Comparison of ENCODE assay signal across 18 cellular contexts in the genomic region with DNA sequence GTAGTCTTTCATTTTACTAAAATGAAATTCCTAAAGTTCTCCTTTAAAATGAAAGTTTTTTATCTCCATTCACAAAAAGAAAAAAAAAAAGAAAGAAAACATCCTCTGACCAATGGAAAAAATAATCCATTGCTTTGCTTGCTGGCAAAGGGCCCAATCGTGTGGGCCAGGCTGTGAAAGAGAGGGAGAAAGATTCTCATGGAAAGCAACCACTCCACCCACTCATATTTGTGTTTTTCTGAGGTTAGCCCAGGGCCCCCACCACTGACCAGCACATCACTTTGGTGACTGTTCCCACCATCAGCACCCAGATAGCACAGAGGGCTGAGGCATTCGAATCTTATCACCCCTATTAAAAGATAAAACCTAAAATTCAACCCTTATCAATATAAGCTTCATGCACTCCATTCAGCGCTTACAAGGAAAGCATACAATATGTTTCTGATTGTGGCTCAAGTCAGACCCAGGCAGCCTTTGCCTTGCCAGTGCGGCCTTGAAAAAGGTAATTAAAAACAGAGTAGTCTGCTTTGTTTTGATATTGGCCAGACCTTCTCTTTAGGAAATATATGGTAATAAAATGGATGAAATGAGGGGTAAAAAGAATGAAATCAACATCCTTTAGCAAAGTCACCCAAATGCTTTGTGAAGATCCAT.
DNase-seq lines count a peak whose midpoint lies in the region; ATAC-seq and TF ChIP-seq lines count a peak whose summit lies in the region.
"Had no signal": no experiment of that assay in that cellular context is flagged by ENCODE, and none has a peak within 500 bp of the region (broad histone marks: within the 10 kb centered on the region; RNA-seq: fewer than 3 reads in every experiment).

No MANE protein-coding gene starts in this region.

- TF ChIP-seq CTCF in heart right ventricle (IDR thresholded peaks at IDR 0.05): no peak
- no peak for TF ChIP-seq CTCF in brain microvascular endothelial cell (IDR thresholded peaks at IDR 0.05; ENCODE audit: low read depth, low read length, missing control alignments)
- no peak for TF ChIP-seq CTCF in testis (IDR thresholded peaks at IDR 0.05)
- TF ChIP-seq CTCF in lower lobe of right lung (IDR thresholded peaks at IDR 0.05): no peak
- TF ChIP-seq CTCF in ascending aorta (IDR thresholded peaks at IDR 0.05): no peak

- ATAC-seq in heart right ventricle (peak in 4 of 8 donors; percentile 50 to 77 (median 57)), lower lobe of right lung (no peak)
- ATAC-seq: stimulated activated naive B cell treated with anti-CD40 and anti-IgM and Interleukin-4, amounts not matched to agents 10 μg/mL and 1 μg/mL and 100 μg/mL, for 72 hours had no signal

- H3K4me1 ChIP-seq in heart right ventricle (peaks cover 0 to 47% (median 27%) of the 10 kb centered on the region in 9 donors), testis (peaks cover 19% of the 10 kb centered on the region), lower lobe of right lung (peaks cover 12% of the 10 kb centered on the region), ascending aorta (peaks cover 0 to 2% of the 10 kb centered on the region in 2 donors)
- H3K4me1 ChIP-seq: colonic mucosa had no signal

- 54 to 55% methylated on average over 4 of the region's 4 CpGs for WGBS in heart right ventricle, 2 donors
- WGBS in testis, 2 donors: 44 to 52% methylated on average over 4 of the region's 4 CpGs

- H3K27me3 ChIP-seq in heart right ventricle: no peaks in the 10 kb centered on the region
- no peaks in the 10 kb centered on the region for H3K27me3 ChIP-seq in brain microvascular endothelial cell (replicated peaks)
- H3K27me3 ChIP-seq in testis: no peaks in the 10 kb centered on the region
- no peaks in the 10 kb centered on the region for H3K27me3 ChIP-seq in lower lobe of right lung (ENCODE audit: low read depth)
- no peaks in the 10 kb centered on the region for H3K27me3 ChIP-seq in ascending aorta
- H3K27me3 ChIP-seq: BLaER1 treated with 17β-estradiol and CSF1 and Interleukin-3, amounts not matched to agents 10 nM and 100 nM; colonic mucosa; upper lobe of left lung had no signal

- intact Hi-C loops in heart right ventricle (cut with DNase I) (no loop called here), cardiac septum (cut with DNase I) (loop anchor here (5.0 kb wide), 1 partner anchor 37 kb away; no protein-coding TSS in a partner anchor), testis (cut with DNase I; ENCODE audit: low total_unique reads) (no loop called here), lower lobe of right lung (cut with DNase I) (no loop called here), ascending aorta (cut with DNase I) (no loop called here)

- TF ChIP-seq POLR2A in testis (IDR thresholded peaks at IDR 0.05): no peak

- no peaks in the 10 kb centered on the region for H3K36me3 ChIP-seq in heart right ventricle
- H3K36me3 ChIP-seq in brain microvascular endothelial cell (replicated peaks): no peaks in the 10 kb centered on the region
- no peaks in the 10 kb centered on the region for H3K36me3 ChIP-seq in testis (ENCODE audit: low read depth, missing control alignments)
- H3K36me3 ChIP-seq in lower lobe of right lung: no peaks in the 10 kb centered on the region
- no peaks in the 10 kb centered on the region for H3K36me3 ChIP-seq in ascending aorta
- H3K36me3 ChIP-seq: BLaER1 treated with 17β-estradiol and CSF1 and Interleukin-3, amounts not matched to agents 10 nM and 100 nM; colonic mucosa; upper lobe of left lung had no signal

- H3K27ac ChIP-seq in heart right ventricle (peak overlapping the region in 5 of 10 donors; percentile 15 to 58 (median 33)), brain microvascular endothelial cell (peak overlapping the region; percentile 36), testis (no peak overlapping the region), lower lobe of right lung (no peak overlapping the region), ascending aorta (no peak overlapping the region)
- H3K27ac ChIP-seq: BLaER1 treated with 17β-estradiol and CSF1 and Interleukin-3, amounts not matched to agents 10 nM and 100 nM; colonic mucosa; upper lobe of left lung had no signal

- no peaks in the 10 kb centered on the region for H3K9me3 ChIP-seq in heart right ventricle
- H3K9me3 ChIP-seq in testis: no peaks in the 10 kb centered on the region
- H3K9me3 ChIP-seq in lower lobe of right lung: no peaks in the 10 kb centered on the region
- H3K9me3 ChIP-seq in ascending aorta: no peaks in the 10 kb centered on the region
- H3K9me3 ChIP-seq: BLaER1 treated with 17β-estradiol and CSF1 and Interleukin-3, amounts not matched to agents 10 nM and 100 nM; colonic mucosa; upper lobe of left lung had no signal

- H3K4me3 ChIP-seq in heart right ventricle (no peak overlapping the region), brain microvascular endothelial cell (ENCODE audit: low read depth, low read length) (no peak overlapping the region), testis (no peak overlapping the region), lower lobe of right lung (no peak overlapping the region), ascending aorta (no peak overlapping the region)
- H3K4me3 ChIP-seq: BLaER1 treated with 17β-estradiol and CSF1 and Interleukin-3, amounts not matched to agents 10 nM and 100 nM; colonic mucosa; upper lobe of left lung had no signal

- peak; percentile 41 to 59 for DNase-seq in heart right ventricle
- DNase-seq in cardiac septum (ENCODE audit: low spot score): no peak
- DNase-seq in brain microvascular endothelial cell: peak; percentile 75
- DNase-seq in iris pigment epithelial cell (ENCODE audit: low read depth): peak; percentile 58
- peak; percentile 56 for DNase-seq in testis
- no peak for DNase-seq in lower lobe of right lung
- no peak for DNase-seq in NCI-H2171 treated with DMSO at 0.1 percent for 48 hours (lab: John Stamatoyannopoulos, UW)
- no peak for DNase-seq in ascending aorta (ENCODE audit: low spot score in 2 of 2)
- DNase-seq: 8988T; colonic mucosa; foreskin melanocyte; HCEC 1CT; NCI-H1436 treated with DMSO at 0.1 percent for 48 hours; NCI-H2171; SIG-M5; stimulated activated naive B cell treated with anti-CD40 and anti-IgM and Interleukin-4, amounts not matched to agents 10 μg/mL and 1 μg/mL and 100 μg/mL, for 72 hours; upper lobe of left lung had no signal

- in situ Hi-C loops in brain microvascular endothelial cell (cut with HindIII; ENCODE audit: low pct_ligation_motif_present, low sequenced_read_pairs): no loop called here

Comparison
In these comparisons a context has a peak if more than half of its experiments do, and no peak if none do; other contexts are left out.
1. DNase-seq: peak in heart right ventricle (2 of 2), brain microvascular endothelial cell (single experiment), iris pigment epithelial cell (single experiment) and testis (single experiment); none in cardiac septum (single experiment), lower lobe of right lung (single experiment), NCI-H2171 treated with DMSO at 0.1 percent for 48 hours (single experiment) and ascending aorta (0 of 2).